Comparison of ENCODE assay signal across 8 cellular contexts in the genomic region with DNA sequence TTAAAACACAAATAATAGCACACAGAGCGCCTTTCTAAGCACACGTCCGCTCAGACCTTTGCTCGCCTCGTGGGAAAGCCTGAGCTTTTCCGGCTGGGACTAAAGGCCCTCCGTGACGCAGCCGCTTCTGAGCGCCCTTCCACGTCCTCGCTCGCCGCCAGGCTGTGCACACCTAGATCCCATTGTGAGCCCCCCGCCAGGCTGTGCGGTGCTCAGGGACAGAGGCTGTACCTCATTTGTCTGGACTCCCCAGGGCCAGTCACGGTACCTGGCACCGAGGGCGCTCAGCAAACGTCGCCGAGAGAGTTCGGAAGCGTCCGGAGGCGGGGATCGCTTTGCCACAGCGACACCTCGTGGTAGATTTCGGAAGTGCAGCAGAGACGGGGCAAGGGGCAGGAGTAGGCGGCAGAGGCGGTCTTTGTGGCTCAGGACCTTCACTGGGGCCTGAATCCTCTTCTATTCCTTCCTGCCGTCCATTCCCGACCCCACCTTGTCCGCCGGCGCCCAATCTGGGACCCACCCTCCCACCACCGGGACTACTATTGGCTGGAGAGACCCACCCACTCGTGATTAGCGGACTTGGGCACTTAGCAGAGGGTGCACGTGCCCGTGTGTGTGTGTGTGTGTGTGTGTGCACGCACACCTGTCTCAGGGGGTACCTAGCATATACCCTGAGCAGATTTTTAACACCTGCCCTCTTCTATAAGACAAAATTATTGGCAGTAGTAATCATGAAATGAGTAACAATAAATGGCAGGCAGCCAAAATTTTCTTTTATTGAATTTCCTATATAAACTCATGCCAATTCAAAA.
DNase-seq lines count a peak whose midpoint lies in the region; ATAC-seq, FAIRE-seq and TF ChIP-seq lines count a peak whose summit lies in the region.

No MANE protein-coding gene starts in this region.

- H2AFZ ChIP-seq in endothelial cell of umbilical vein (ENCODE audit: low read depth, low read length) = peak overlapping the region; percentile 94

- H3K4me1 ChIP-seq in endothelial cell of umbilical vein (ENCODE audit: control insufficient read depth, extremely low read depth, insufficient read depth, low read length) = peaks cover 3% of the 10 kb centered on the region
- H3K4me1 ChIP-seq in mononuclear cell (ENCODE audit: insufficient read depth, low read length) = peaks cover 7% of the 10 kb centered on the region

- peak overlapping the region; percentile 80 for H3K4me2 ChIP-seq in endothelial cell of umbilical vein (ENCODE audit: insufficient read depth, low read length)

- H3K79me2 ChIP-seq in endothelial cell of umbilical vein (ENCODE audit: control insufficient read depth, insufficient read depth, low read length) = no peaks in the 10 kb centered on the region

- peaks cover 0 to 15% of the 10 kb centered on the region in 2 experiments for H3K27me3 ChIP-seq in endothelial cell of umbilical vein (ENCODE audit: control insufficient read depth in 2 of 2, insufficient read depth in 2 of 2, low read length in 2 of 2)
- peaks cover 11% of the 10 kb centered on the region for H3K27me3 ChIP-seq in mononuclear cell (ENCODE audit: insufficient read depth, low read length)

- H3K27ac ChIP-seq in endothelial cell of umbilical vein (ENCODE audit: insufficient read depth, low read depth, low read length) = no peak overlapping the region

- H4K20me1 ChIP-seq in endothelial cell of umbilical vein (replicated peaks; ENCODE audit: control insufficient read depth, extremely low read depth, insufficient read depth, low read length) = no peaks in the 10 kb centered on the region

- POLR2A ChIA-PET in endothelial cell of umbilical vein (lab: Charles Lee) = no interaction called here

- no peak overlapping the region for H3K9ac ChIP-seq in endothelial cell of umbilical vein (replicated peaks; ENCODE audit: extremely low read depth, insufficient read depth, low read length)

- ATAC-seq in GM19351 (IDR thresholded peaks at IDR 0.05; ENCODE audit: unreplicated experiment) (peak; percentile 96), HG03571 (IDR thresholded peaks at IDR 0.05; ENCODE audit: unreplicated experiment) (peak; percentile 84)

- dilution Hi-C loops in endothelial cell of umbilical vein (cut with MboI; ENCODE audit: extremely low pct_ligation_motif_present, low sequenced_read_pairs) = no loop called here

- BruUV-seq in endothelial cell of umbilical vein (replicated peaks; lab: Mats Ljungman, UMichigan) = no TSS peak

- peak; percentile 96 to 99 for TF ChIP-seq CTCF in endothelial cell of umbilical vein (IDR thresholded peaks at IDR 0.05; ENCODE audit: extremely low read depth in 1 of 2, insufficient read depth in 1 of 2, low read depth in 1 of 2, low read length in 2 of 2)

- no peaks in the 10 kb centered on the region for H3K36me3 ChIP-seq in endothelial cell of umbilical vein (ENCODE audit: control insufficient read depth in 2 of 2, extremely low read depth in 1 of 2, insufficient read depth in 2 of 2, low read length in 2 of 2)

- DNase-seq in C1 segment of cervical spinal cord (lab: John Stamatoyannopoulos, UW) (peak; percentile 16 to 90 (median 80)), NOMO-1 (lab: John Stamatoyannopoulos, UW; ENCODE audit: unreplicated experiment in 2 of 2) (peak; percentile 57 to 63), endothelial cell of umbilical vein (ENCODE audit: low read depth, low spot score) (peak; percentile 74)
- DNase-seq in activated CD8-positive, alpha-beta memory T cell treated with anti-CD3 and anti-CD28 coated beads, Interleukin-2, amount 50 U/mL, for 1 hour (ENCODE audit: extremely low read depth) = peak; percentile 39
- peak; percentile 72 to 76 for DNase-seq in stimulated activated CD8-positive, alpha-beta memory T cell treated with anti-CD3 and anti-CD28 coated beads, Interleukin-15, amount 100 ng/mL, for 48 hours (ENCODE audit: low read depth in 2 of 2)

- intact Hi-C loops in endothelial cell of umbilical vein (cut with micrococcal nuclease) = loop anchor here (1.0 kb wide), 3 partner anchors 14 to 72 kb away; no protein-coding TSS in a partner anchor

- no peaks in the 10 kb centered on the region for H3K9me1 ChIP-seq in endothelial cell of umbilical vein (replicated peaks; ENCODE audit: control insufficient read depth, extremely low read depth, insufficient read depth, low read length)

- CTCF ChIA-PET in endothelial cell of umbilical vein (lab: Charles Lee) = interaction anchor here (0.6 to 3.4 kb wide), 22 partner anchors 10 to 224 kb away, joined by 3 to 221 read pairs (median 4); no protein-coding TSS in a partner anchor

- peak; percentile 94 for FAIRE-seq in endothelial cell of umbilical vein (lab: Jason Lieb, UNC)

- H3K9me3 ChIP-seq in endothelial cell of umbilical vein (replicated peaks; ENCODE audit: control insufficient read depth, insufficient read depth, low read length) (no peaks in the 10 kb centered on the region), mononuclear cell (ENCODE audit: low read depth, low read length) (no peaks in the 10 kb centered on the region)

- no peak for TF ChIP-seq POLR2A in endothelial cell of umbilical vein (IDR thresholded peaks at IDR 0.05; ENCODE audit: low read depth, low read length)

- H3K4me3 ChIP-seq in endothelial cell of umbilical vein (replicated peaks in 1 of 3; ENCODE audit: insufficient read depth in 1 of 3, low read depth in 1 of 3, low read length in 3 of 3) (peak overlapping the region in 2 of 3 experiments; percentile 25 to 26), mononuclear cell (ENCODE audit: low read length) (peak overlapping the region; percentile 18)

TF ChIP-seq in endothelial cell of umbilical vein, 7 proteins besides CTCF, POLR2A, EP300 and RAD21:
- TF ChIP-seq, protein P1, sequence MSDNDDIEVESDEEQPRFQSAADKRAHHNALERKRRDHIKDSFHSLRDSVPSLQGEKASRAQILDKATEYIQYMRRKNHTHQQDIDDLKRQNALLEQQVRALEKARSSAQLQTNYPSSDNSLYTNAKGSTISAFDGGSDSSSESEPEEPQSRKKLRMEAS (IDR thresholded peaks at IDR 0.05; ENCODE audit: insufficient read depth, insufficient read length) = no peak
- TF ChIP-seq JUN (IDR thresholded peaks at IDR 0.05; ENCODE audit: borderline replicate concordance, insufficient read depth, insufficient read length, low read depth) (no peak), MYC (IDR thresholded peaks at IDR 0.05; ENCODE audit: low read depth, low read length) (no peak), EZH2 (IDR thresholded peaks at IDR 0.05; ENCODE audit: borderline replicate concordance, low read depth, low read length, severe bottlenecking) (no peak)
